In the genomic region with DNA sequence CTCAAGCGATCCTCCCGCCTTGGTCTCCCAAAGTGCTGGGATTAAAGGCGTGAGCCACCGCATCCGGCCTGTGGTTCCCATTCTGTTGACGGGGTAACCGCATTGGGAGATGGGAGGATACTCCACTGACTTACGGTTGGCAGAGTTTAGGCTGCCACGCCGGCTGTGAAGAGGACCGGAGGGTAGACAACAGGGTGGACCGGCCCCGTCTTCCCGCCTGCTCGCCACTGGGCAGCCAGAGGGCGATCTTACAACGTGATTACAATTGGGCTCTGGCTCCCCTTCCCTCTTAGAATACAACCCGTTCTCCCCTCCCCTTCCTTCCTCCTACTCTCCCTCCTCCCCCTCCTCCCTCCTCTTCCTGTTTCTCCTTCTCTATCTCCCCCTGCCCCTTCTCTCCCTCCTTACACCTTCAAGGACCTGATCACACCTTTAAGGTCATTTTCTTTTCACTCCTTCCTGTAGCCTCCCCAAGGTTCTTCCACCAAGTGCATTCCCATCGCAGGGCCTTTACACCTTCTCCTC, we compare ENCODE assay signal across 7 cellular contexts. TPM values are rescaled to one million over a fixed set of nuclear protein-coding genes. Genes with fewer than 3 reads are reported as not detected.
DNase-seq lines count a peak whose midpoint lies in the region; ATAC-seq and TF ChIP-seq lines count a peak whose summit lies in the region.
"Had no signal": no experiment of that assay in that cellular context is flagged by ENCODE, and none has a peak within 500 bp of the region (broad histone marks: within the 10 kb centered on the region; RNA-seq: fewer than 3 reads in every experiment).

No MANE protein-coding gene starts in this region.

- no peak for TF ChIP-seq POLR2A in vagina (IDR thresholded peaks at IDR 0.05)

- ATAC-seq in GM18870 (IDR thresholded peaks at IDR 0.05; ENCODE audit: unreplicated experiment): no peak

- H3K4me1 ChIP-seq in vagina: peaks cover 10% of the 10 kb centered on the region

- H3K27ac ChIP-seq in vagina: no peak overlapping the region
- H3K27ac ChIP-seq: SK-N-MC had no signal

- no peaks in the 10 kb centered on the region for H3K9me3 ChIP-seq in vagina

- H3K36me3 ChIP-seq in vagina: no peaks in the 10 kb centered on the region

- DNase-seq in D341Med (ENCODE audit: low spot score) (peak; percentile 79), NCI-H510A treated with DMSO at 0.1 percent for 48 hours (lab: John Stamatoyannopoulos, UW) (peak; percentile 4), left kidney (ENCODE audit: low read depth, low spot score) (peak; percentile 79), vagina (ENCODE audit: extremely low spot score in 2 of 2) (no peak)
- peak in 3 of 4 experiments; percentile 29 to 49 (median 31) for DNase-seq in activated naive CD4-positive, alpha-beta T cell (lab: John Stamatoyannopoulos, UW)

- intact Hi-C loops in vagina (cut with DNase I): no loop called here

- peak in 2 of 3 experiments; percentile 36 to 58 for TF ChIP-seq CTCF in vagina (IDR thresholded peaks at IDR 0.05)

- H3K4me3 ChIP-seq in vagina: no peak overlapping the region
- H3K4me3 ChIP-seq: SK-N-MC had no signal

- no peaks in the 10 kb centered on the region for H3K27me3 ChIP-seq in vagina

RNA-seq across cellular contexts. Expression of gene CCDC194, which starts 1.0 kb away (rescaled TPM):
- not detected for total RNA-seq in vagina

RNA-seq across cellular contexts. Expression of gene BST2, which starts 10.5 kb away (rescaled TPM):
- total RNA-seq in vagina: 88.4 TPM

RNA-seq across cellular contexts. Expression of gene PLVAP, which starts 17.8 kb away (rescaled TPM):
- total RNA-seq in vagina: 74.9 TPM

RNA-seq across cellular contexts. Expression of gene MVB12A, which starts 24.9 kb away (rescaled TPM):
- 53.3 TPM for total RNA-seq in vagina

RNA-seq across cellular contexts. Expression of gene TMEM221, which starts 53.5 kb away (rescaled TPM):
- total RNA-seq in vagina: 0.49 TPM

Comparison
In these comparisons a context has a peak if more than half of its experiments do, and no peak if none do; other contexts are left out.
1. DNase-seq: peak in D341Med (single experiment), NCI-H510A treated with DMSO at 0.1 percent for 48 hours (single experiment), activated naive CD4-positive, alpha-beta T cell (3 of 4) and left kidney (single experiment); none in vagina (0 of 2).